21 cellular contexts compared by ENCODE assay signal in the genomic region with DNA sequence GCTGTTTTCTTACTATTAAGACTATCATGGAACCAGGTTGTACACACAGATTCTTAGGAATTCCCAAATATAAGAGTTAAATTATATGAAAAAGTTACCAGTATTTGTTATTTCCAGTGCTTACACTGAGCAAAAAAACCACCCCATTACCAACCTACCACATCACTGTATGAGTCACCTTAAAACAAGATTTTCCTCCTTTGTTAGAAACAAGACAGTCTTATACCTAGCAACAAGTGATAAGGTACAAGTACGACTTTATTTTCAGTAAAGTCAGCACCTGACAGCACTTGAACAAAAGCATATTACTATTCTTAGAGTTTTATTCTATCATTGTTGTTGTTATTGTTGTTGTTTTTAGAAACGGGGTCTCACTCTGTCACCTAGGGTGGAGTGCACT. TPM values are rescaled to one million over a fixed set of nuclear protein-coding genes. Genes with fewer than 3 reads are reported as not detected.
DNase-seq lines count a peak whose midpoint lies in the region; ATAC-seq, FAIRE-seq and TF ChIP-seq lines count a peak whose summit lies in the region.
"Had no signal": no experiment of that assay in that cellular context is flagged by ENCODE, and none has a peak within 500 bp of the region (broad histone marks: within the 10 kb centered on the region; RNA-seq: fewer than 3 reads in every experiment).

No MANE protein-coding gene starts in this region.

- H3K4me1 Mint-ChIP-seq in astrocyte (ENCODE audit: low read depth, unreplicated experiment) = peaks cover 7% of the 10 kb centered on the region

- peaks cover 73% of the 10 kb centered on the region for H3K79me2 ChIP-seq in astrocyte (ENCODE audit: insufficient read depth, low read length)

- H3K4me3 ChIP-seq in HEK293 (ENCODE audit: low read depth, low read length) = no peak overlapping the region
- H3K4me3 ChIP-seq in astrocyte (ENCODE audit: insufficient read depth, low read depth, low read length) = no peak overlapping the region
- H3K4me3 ChIP-seq: esophagus squamous epithelium, HAP-1, heart right ventricle, right lobe of liver, uterus had no signal

- ATAC-seq in HG03045 (IDR thresholded peaks at IDR 0.05; ENCODE audit: unreplicated experiment) = no peak
- ATAC-seq: heart right ventricle, right lobe of liver had no signal

- H3K9ac ChIP-seq in astrocyte (ENCODE audit: low read length) = no peak overlapping the region

- POLR2A ChIA-PET in HEK293 (lab: Yijun Ruan, JAX) = interaction anchor here (1.2 kb wide), 1 partner anchor 18 kb away, joined by 3 read pairs; no protein-coding TSS in a partner anchor

- TF ChIP-seq CTCF in HEK293 (tag by site-specific recombination; IDR thresholded peaks at IDR 0.05) = no peak
- no peak for TF ChIP-seq CTCF in astrocyte (IDR thresholded peaks at IDR 0.05; ENCODE audit: insufficient read depth, low read depth, low read length)
- TF ChIP-seq CTCF in GM13977 (IDR thresholded peaks at IDR 0.05; ENCODE audit: extremely low read depth, insufficient read depth, missing control alignments) = no peak

- peak overlapping the region; percentile 12 for H3K27ac Mint-ChIP-seq in astrocyte (ENCODE audit: unreplicated experiment)
- H3K27ac Mint-ChIP-seq: brain; T-helper 1 cell treated with Interleukin-12 subunit alpha and Interleukin-12 subunit beta and Interleukin-4 antibody, amounts not matched to agents 30 μg/mL and 1 μg/mL, for 36 hours had no signal

- DNase-seq in AG08395 (ENCODE audit: low spot score) (peak; percentile 10), astrocyte (ENCODE audit: low read depth) (peak; percentile 49), iris pigment epithelial cell (ENCODE audit: low read depth) (peak; percentile 42), HTR-8/SVneo (ENCODE audit: insufficient read length, low spot score) (no peak), GM13977 (ENCODE audit: low spot score) (no peak)
- DNase-seq: activated naive CD4-positive, alpha-beta T cell treated with Interleukin-2 at 50 U/mL for 16 hours; BE2C; esophagus squamous epithelium; heart right ventricle; immature natural killer cell; KG1; NCI-H69; right lobe of liver; SIG-M5; uterus had no signal

- no peak overlapping the region for H2AFZ ChIP-seq in astrocyte (ENCODE audit: low read depth, low read length)

- H3K4me1 ChIP-seq in HEK293 (ENCODE audit: control insufficient read depth, insufficient read depth, low read length) (no peaks in the 10 kb centered on the region), astrocyte (ENCODE audit: insufficient read depth, low read length) (no peaks in the 10 kb centered on the region)
- H3K4me1 ChIP-seq: BE2C, right lobe of liver, uterus had no signal

- peaks cover 29% of the 10 kb centered on the region for H4K20me1 ChIP-seq in astrocyte (ENCODE audit: insufficient read depth, low read length)

- H3K9me3 Mint-ChIP-seq in astrocyte (ENCODE audit: unreplicated experiment) = peaks cover 7% of the 10 kb centered on the region
- H3K9me3 Mint-ChIP-seq: immature natural killer cell had no signal

- CTCF ChIA-PET in HEK293 (lab: Yijun Ruan, JAX) = interaction anchor here (0.6 to 2.0 kb wide), 6 partner anchors 13 to 1635 kb away, joined by 3 to 8 read pairs (median 3); no protein-coding TSS in a partner anchor

- FAIRE-seq in astrocyte (lab: Jason Lieb, UNC) = no peak
- no peak for FAIRE-seq in HTR-8/SVneo (lab: Jason Lieb, UNC)
- FAIRE-seq: D721Med had no signal

- H3K36me3 ChIP-seq in HEK293 (ENCODE audit: control insufficient read depth in 2 of 2, insufficient read depth in 1 of 2, low read length in 2 of 2) (no peaks in the 10 kb centered on the region; a peak in 1 of 3 replicates), astrocyte (ENCODE audit: insufficient read depth, low read length) (no peaks in the 10 kb centered on the region)
- H3K36me3 ChIP-seq: BE2C, esophagus squamous epithelium, HAP-1, right lobe of liver, uterus had no signal

- H3K36me3 Mint-ChIP-seq in astrocyte (ENCODE audit: low read depth, unreplicated experiment) = peaks cover 5% of the 10 kb centered on the region
- H3K36me3 Mint-ChIP-seq: immature natural killer cell had no signal

- H3K9me3 ChIP-seq in HEK293 (ENCODE audit: control insufficient read depth, insufficient read depth, low read depth, low read length) (no peaks in the 10 kb centered on the region), astrocyte (ENCODE audit: insufficient read depth, low read depth, low read length) (peaks cover 9% of the 10 kb centered on the region)
- H3K9me3 ChIP-seq: BE2C, esophagus squamous epithelium, right lobe of liver, uterus had no signal

- in situ Hi-C loops in GM13977 (cut with MboI; ENCODE audit: low pct_unique_long_range_greater_than_20kb, low sequenced_read_pairs, unreplicated experiment) = no loop called here

- H3K27me3 Mint-ChIP-seq in astrocyte (ENCODE audit: low read depth, unreplicated experiment) = no peaks in the 10 kb centered on the region

- no peaks in the 10 kb centered on the region for H3K27me3 ChIP-seq in astrocyte (ENCODE audit: insufficient read depth, low read length)
- H3K27me3 ChIP-seq: BE2C, esophagus squamous epithelium, heart right ventricle, right lobe of liver, uterus had no signal

- H3K4me3 Mint-ChIP-seq in astrocyte (ENCODE audit: unreplicated experiment) = no peak overlapping the region
- H3K4me3 Mint-ChIP-seq: brain; immature natural killer cell; T-helper 1 cell treated with Interleukin-12 subunit alpha and Interleukin-12 subunit beta and Interleukin-4 antibody, amounts not matched to agents 30 μg/mL and 1 μg/mL, for 36 hours had no signal

- H3K4me2 ChIP-seq in astrocyte (ENCODE audit: low read length) = no peak overlapping the region

- no peak overlapping the region for H3K27ac ChIP-seq in HEK293 (ENCODE audit: extremely low read depth, low read depth, low read length)
- no peak overlapping the region for H3K27ac ChIP-seq in astrocyte (ENCODE audit: low read depth, low read length)
- H3K27ac ChIP-seq: esophagus squamous epithelium, heart right ventricle, right lobe of liver, uterus had no signal

TF ChIP-seq in HEK293, 187 proteins besides CTCF, POLR2A, EP300 and RAD21 (continues in another document):
- TF ChIP-seq ZNF26 (tag by site-specific recombination; IDR thresholded peaks at IDR 0.05) (no peak), ZNF580 (tag by site-specific recombination; IDR thresholded peaks at IDR 0.05) (no peak), SCRT2 (tag by site-specific recombination; IDR thresholded peaks at IDR 0.05) (peak; percentile 40; the same call in 1 of the 2 replicates)
- TF ChIP-seq, protein P1, sequence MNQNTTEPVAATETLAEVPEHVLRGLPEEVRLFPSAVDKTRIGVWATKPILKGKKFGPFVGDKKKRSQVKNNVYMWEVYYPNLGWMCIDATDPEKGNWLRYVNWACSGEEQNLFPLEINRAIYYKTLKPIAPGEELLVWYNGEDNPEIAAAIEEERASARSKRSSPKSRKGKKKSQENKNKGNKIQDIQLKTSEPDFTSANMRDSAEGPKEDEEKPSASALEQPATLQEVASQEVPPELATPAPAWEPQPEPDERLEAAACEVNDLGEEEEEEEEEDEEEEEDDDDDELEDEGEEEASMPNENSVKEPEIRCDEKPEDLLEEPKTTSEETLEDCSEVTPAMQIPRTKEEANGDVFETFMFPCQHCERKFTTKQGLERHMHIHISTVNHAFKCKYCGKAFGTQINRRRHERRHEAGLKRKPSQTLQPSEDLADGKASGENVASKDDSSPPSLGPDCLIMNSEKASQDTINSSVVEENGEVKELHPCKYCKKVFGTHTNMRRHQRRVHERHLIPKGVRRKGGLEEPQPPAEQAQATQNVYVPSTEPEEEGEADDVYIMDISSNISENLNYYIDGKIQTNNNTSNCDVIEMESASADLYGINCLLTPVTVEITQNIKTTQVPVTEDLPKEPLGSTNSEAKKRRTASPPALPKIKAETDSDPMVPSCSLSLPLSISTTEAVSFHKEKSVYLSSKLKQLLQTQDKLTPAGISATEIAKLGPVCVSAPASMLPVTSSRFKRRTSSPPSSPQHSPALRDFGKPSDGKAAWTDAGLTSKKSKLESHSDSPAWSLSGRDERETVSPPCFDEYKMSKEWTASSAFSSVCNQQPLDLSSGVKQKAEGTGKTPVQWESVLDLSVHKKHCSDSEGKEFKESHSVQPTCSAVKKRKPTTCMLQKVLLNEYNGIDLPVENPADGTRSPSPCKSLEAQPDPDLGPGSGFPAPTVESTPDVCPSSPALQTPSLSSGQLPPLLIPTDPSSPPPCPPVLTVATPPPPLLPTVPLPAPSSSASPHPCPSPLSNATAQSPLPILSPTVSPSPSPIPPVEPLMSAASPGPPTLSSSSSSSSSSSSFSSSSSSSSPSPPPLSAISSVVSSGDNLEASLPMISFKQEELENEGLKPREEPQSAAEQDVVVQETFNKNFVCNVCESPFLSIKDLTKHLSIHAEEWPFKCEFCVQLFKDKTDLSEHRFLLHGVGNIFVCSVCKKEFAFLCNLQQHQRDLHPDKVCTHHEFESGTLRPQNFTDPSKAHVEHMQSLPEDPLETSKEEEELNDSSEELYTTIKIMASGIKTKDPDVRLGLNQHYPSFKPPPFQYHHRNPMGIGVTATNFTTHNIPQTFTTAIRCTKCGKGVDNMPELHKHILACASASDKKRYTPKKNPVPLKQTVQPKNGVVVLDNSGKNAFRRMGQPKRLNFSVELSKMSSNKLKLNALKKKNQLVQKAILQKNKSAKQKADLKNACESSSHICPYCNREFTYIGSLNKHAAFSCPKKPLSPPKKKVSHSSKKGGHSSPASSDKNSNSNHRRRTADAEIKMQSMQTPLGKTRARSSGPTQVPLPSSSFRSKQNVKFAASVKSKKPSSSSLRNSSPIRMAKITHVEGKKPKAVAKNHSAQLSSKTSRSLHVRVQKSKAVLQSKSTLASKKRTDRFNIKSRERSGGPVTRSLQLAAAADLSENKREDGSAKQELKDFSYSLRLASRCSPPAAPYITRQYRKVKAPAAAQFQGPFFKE (tag by site-specific recombination; IDR thresholded peaks at IDR 0.05; ENCODE audit: borderline replicate concordance) = no peak

RNA-seq across cellular contexts. Expression of gene SSH2, which starts 20.4 kb away (rescaled TPM):
- 25.0 and 31.1 TPM in 2 replicates for total RNA-seq in astrocyte

RNA-seq across cellular contexts. Expression of gene EFCAB5, which starts 31.8 kb away (rescaled TPM):
- 1.00 and 1.5 TPM in 2 replicates for total RNA-seq in astrocyte

Comparison
In these comparisons a context has a peak if more than half of its experiments do, and no peak if none do; other contexts are left out.
1. DNase-seq: peak in AG08395 (single experiment), astrocyte (single experiment) and iris pigment epithelial cell (single experiment); none in HTR-8/SVneo (single experiment) and GM13977 (single experiment).